In the genomic region with DNA sequence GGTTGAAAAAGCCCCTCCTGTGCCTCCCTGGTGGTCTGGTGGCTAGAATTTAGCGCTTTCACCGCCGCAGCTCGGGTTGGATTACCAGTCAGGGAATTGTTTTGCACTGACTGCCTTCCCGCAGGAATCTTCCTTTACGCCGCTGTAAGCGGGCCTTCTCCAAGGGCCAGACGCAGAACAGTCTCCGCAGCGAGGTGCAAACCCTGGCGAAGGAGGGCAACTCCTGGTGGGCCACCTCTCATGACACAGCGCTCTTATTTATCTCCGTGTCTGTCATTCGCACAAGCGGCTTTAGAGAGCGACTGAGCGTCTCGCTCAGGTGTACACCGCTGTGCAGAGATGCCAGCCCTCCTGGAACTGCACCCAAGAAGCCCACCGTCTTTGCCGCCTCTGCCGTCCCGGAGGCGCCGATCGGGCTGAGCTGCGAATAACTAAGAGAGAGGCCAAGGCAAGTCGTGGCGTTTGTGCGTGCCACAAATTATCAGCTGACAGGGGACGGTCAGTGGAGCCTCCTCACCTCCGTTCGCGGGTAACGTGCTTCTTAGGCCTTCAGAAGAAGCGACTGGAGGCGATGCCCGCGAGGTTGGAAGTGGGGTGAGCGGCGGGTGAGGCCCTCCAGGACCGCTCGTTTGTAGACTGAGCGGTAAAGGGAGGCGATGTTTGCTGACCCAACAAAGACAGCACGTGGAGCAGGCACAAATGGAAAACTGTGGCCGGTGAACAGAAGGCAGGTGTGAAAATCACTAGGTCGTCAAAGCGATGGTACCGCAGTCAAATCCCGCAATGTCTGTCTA, we compare ENCODE assay signal across 16 cellular contexts.
A peak's percentile ranks its signal among the peaks of the same experiment; 100 is the strongest.
DNase-seq lines count a peak whose midpoint lies in the region; ATAC-seq and TF ChIP-seq lines count a peak whose summit lies in the region.
"Had no signal": no experiment of that assay in that cellular context is flagged by ENCODE, and none has a peak within 500 bp of the region (broad histone marks: within the 10 kb centered on the region; RNA-seq: fewer than 3 reads in every experiment).

No MANE protein-coding gene starts in this region.

- H3K4me3 ChIP-seq in iPS-20b (ENCODE audit: low read length) (peak overlapping the region; percentile 58; the same call in 1 of the 2 replicates), suprapubic skin (peak overlapping the region; percentile 4), ascending aorta (no peak overlapping the region)
- H3K4me3 ChIP-seq: adrenal gland, PC-9, prostate gland had no signal

- TF ChIP-seq CTCF in suprapubic skin (IDR thresholded peaks at IDR 0.05) (no peak), ascending aorta (IDR thresholded peaks at IDR 0.05) (no peak)

- peak overlapping the region; percentile 52 for H3K4me3 Mint-ChIP-seq in activated T-helper 17 cell treated with anti-CD3 and anti-CD28 coated beads, Interleukin-2, amount 50 U/mL, for 72 hours

- no peak for ATAC-seq in activated T-helper 17 cell treated with anti-CD3 and anti-CD28 coated beads, Interleukin-2, amount 50 U/mL, for 72 hours (replicated peaks)

- H3K27ac ChIP-seq in iPS-20b (ENCODE audit: low read length), result no peak overlapping the region
- H3K27ac ChIP-seq in suprapubic skin, result no peak overlapping the region
- no peak overlapping the region for H3K27ac ChIP-seq in ascending aorta
- H3K27ac ChIP-seq: adrenal gland, PC-9, prostate gland, stomach had no signal

- no peak for TF ChIP-seq POLR2A in suprapubic skin (IDR thresholded peaks at IDR 0.05)

- no peaks in the 10 kb centered on the region for H3K36me3 Mint-ChIP-seq in activated T-helper 17 cell treated with anti-CD3 and anti-CD28 coated beads, Interleukin-2, amount 50 U/mL, for 72 hours (ENCODE audit: low read depth)

- peaks cover 87% of the 10 kb centered on the region for H3K27me3 Mint-ChIP-seq in activated T-helper 17 cell treated with anti-CD3 and anti-CD28 coated beads, Interleukin-2, amount 50 U/mL, for 72 hours

- TF ChIP-seq EP300 in suprapubic skin (IDR thresholded peaks at IDR 0.05), result no peak

- H3K9me3 Mint-ChIP-seq in activated T-helper 17 cell treated with anti-CD3 and anti-CD28 coated beads, Interleukin-2, amount 50 U/mL, for 72 hours, result peaks cover 2% of the 10 kb centered on the region

- peaks cover 29% of the 10 kb centered on the region for H3K4me1 Mint-ChIP-seq in activated T-helper 17 cell treated with anti-CD3 and anti-CD28 coated beads, Interleukin-2, amount 50 U/mL, for 72 hours

- H3K27me3 ChIP-seq in iPS-20b (ENCODE audit: insufficient read depth, low read length), result peaks cover 100% of the 10 kb centered on the region
- peaks cover 86% of the 10 kb centered on the region for H3K27me3 ChIP-seq in suprapubic skin
- H3K27me3 ChIP-seq in ascending aorta, result peaks cover 17% of the 10 kb centered on the region

- intact Hi-C loops in ascending aorta (cut with DNase I), result no loop called here

- DNase-seq in stimulated activated CD4-positive, alpha-beta T cell treated with anti-CD3 and anti-CD28 coated beads, Interleukin-15, amount 100 ng/mL, for 24 hours, result peak; percentile 15
- no peak for DNase-seq in stimulated activated CD4-positive, alpha-beta T cell treated with anti-CD3 and anti-CD28 coated beads, Interleukin-4, amount 100 ng/mL, for 24 hours
- DNase-seq in suprapubic skin (ENCODE audit: low spot score in 2 of 2), result no peak
- DNase-seq in ascending aorta (ENCODE audit: low spot score in 2 of 2), result no peak
- no peak for DNase-seq in cerebellum (ENCODE audit: low spot score)
- DNase-seq in putamen (ENCODE audit: low spot score), result no peak
- DNase-seq: adrenal gland; BE2C; DND-41; NCI-H510A; PC-9; stimulated activated CD4-positive, alpha-beta T cell treated with anti-CD3 and anti-CD28 coated beads, Interleukin-2, amount 100 ng/mL, for 48 hours; stomach had no signal

- H3K4me1 ChIP-seq in iPS-20b (ENCODE audit: insufficient read depth, low read length), result peaks cover 15% of the 10 kb centered on the region; the same call in 1 of the 2 replicates
- peaks cover 38% of the 10 kb centered on the region for H3K4me1 ChIP-seq in suprapubic skin
- peaks cover 0 to 12% of the 10 kb centered on the region in 2 donors for H3K4me1 ChIP-seq in ascending aorta
- H3K4me1 ChIP-seq: BE2C, prostate gland had no signal

- H3K9me3 ChIP-seq in iPS-20b (ENCODE audit: insufficient read depth, low read depth, low read length) (peaks cover 2% of the 10 kb centered on the region; the same call in 1 of the 2 replicates), suprapubic skin (no peaks in the 10 kb centered on the region), ascending aorta (no peaks in the 10 kb centered on the region)
- H3K9me3 ChIP-seq: adrenal gland, prostate gland had no signal

- H3K27ac Mint-ChIP-seq in activated T-helper 17 cell treated with anti-CD3 and anti-CD28 coated beads, Interleukin-2, amount 50 U/mL, for 72 hours, result no peak overlapping the region

- H3K36me3 ChIP-seq in iPS-20b (ENCODE audit: insufficient read depth, low read depth, low read length) (no peaks in the 10 kb centered on the region), suprapubic skin (no peaks in the 10 kb centered on the region), ascending aorta (no peaks in the 10 kb centered on the region)
- H3K36me3 ChIP-seq: adrenal gland, BE2C, prostate gland, stomach had no signal

- no peak overlapping the region for H3K9ac ChIP-seq in iPS-20b (ENCODE audit: low read depth, low read length)

- 17% methylated on average over 46 of the region's 52 CpGs for WGBS in suprapubic skin

Comparison
In these comparisons a context has a peak if more than half of its experiments do, and no peak if none do; other contexts are left out.
1. H3K4me3 ChIP-seq: peak in iPS-20b (single experiment) and suprapubic skin (single experiment); none in ascending aorta (0 of 2).